Comparison of ENCODE assay signal across 8 cellular contexts in the genomic region with DNA sequence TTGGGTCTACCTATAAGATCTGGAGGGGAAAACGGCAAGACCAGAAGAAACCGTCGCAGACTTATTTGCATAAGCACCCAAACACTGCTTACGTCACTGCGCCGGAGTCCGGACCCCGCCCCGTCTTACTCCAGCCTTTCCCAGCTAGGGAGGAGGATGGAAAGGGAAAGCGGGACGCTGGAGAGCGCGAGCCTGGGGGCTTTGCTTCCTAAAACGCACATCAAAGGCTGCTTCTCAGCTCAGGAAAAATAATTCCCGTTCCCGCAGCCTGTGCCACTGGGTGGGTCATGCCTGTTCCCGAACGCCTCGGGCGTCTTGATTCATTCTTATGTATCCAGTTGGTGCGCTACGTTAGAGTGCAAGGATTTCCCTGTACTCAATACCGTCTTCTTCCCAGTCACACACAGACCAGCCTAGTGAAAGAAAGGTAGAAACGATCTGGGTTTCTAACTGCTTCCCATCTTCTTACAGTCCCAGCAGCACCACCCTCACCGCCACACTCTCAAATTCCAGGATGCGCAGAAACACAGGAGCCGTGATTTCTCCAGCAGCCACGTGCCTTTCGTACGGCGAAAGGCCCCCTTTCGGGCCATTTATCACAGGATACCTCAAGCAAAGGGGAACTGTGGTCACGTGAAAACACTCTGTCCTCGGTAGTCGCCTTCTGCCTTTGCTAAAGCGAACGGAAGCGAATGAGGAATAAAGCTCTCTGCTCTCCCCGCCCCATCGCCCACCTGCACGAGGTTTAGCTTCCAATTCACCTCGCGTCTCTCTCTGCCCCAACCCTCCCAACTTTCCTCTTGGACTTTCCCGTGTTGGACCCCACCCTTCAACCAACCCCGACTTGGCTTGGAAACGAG. TPM values are rescaled to one million over a fixed set of nuclear protein-coding genes. Genes with fewer than 3 reads are reported as not detected.
A peak's percentile ranks its signal among the peaks of the same experiment; 100 is the strongest.
DNase-seq lines count a peak whose midpoint lies in the region; ATAC-seq and TF ChIP-seq lines count a peak whose summit lies in the region.

No MANE protein-coding gene starts in this region.

- H3K4me3 Mint-ChIP-seq in activated naive CD8-positive, alpha-beta T cell treated with anti-CD3 and anti-CD28 coated beads, Interleukin-2, amount 50 U/mL, for 24 hours = peak overlapping the region; percentile 52
- peak overlapping the region; percentile 76 for H3K4me3 Mint-ChIP-seq in osteocyte (ENCODE audit: unreplicated experiment)

- no peak for TF ChIP-seq CTCF in cardiac muscle cell (IDR thresholded peaks at IDR 0.05; ENCODE audit: low read depth, low read length)
- TF ChIP-seq CTCF in osteocyte (IDR thresholded peaks at IDR 0.05) = no peak

- no peak overlapping the region for H3K27ac Mint-ChIP-seq in activated naive CD8-positive, alpha-beta T cell treated with anti-CD3 and anti-CD28 coated beads, Interleukin-2, amount 50 U/mL, for 24 hours
- no peak overlapping the region for H3K27ac Mint-ChIP-seq in osteocyte (ENCODE audit: unreplicated experiment)

- peaks cover 10% of the 10 kb centered on the region for H3K27me3 ChIP-seq in cardiac muscle cell

- ATAC-seq in activated naive CD8-positive, alpha-beta T cell treated with anti-CD3 and anti-CD28 coated beads, Interleukin-2, amount 50 U/mL, for 24 hours = no peak
- ATAC-seq in HG02610 (IDR thresholded peaks at IDR 0.05; ENCODE audit: unreplicated experiment) (no peak), HG02938 (IDR thresholded peaks at IDR 0.05; ENCODE audit: unreplicated experiment) (no peak)

- no peaks in the 10 kb centered on the region for H3K9me3 ChIP-seq in cardiac muscle cell (ENCODE audit: low read depth)

- no peak overlapping the region for H3K27ac ChIP-seq in cardiac muscle cell

- H3K4me1 ChIP-seq in cardiac muscle cell (ENCODE audit: low read depth) = no peaks in the 10 kb centered on the region

- peaks cover 7% of the 10 kb centered on the region for H3K4me1 Mint-ChIP-seq in activated naive CD8-positive, alpha-beta T cell treated with anti-CD3 and anti-CD28 coated beads, Interleukin-2, amount 50 U/mL, for 24 hours
- peaks cover 22% of the 10 kb centered on the region for H3K4me1 Mint-ChIP-seq in osteocyte (ENCODE audit: unreplicated experiment)

- peak overlapping the region; percentile 48 for H3K4me3 ChIP-seq in cardiac muscle cell

- no peaks in the 10 kb centered on the region for H3K36me3 Mint-ChIP-seq in activated naive CD8-positive, alpha-beta T cell treated with anti-CD3 and anti-CD28 coated beads, Interleukin-2, amount 50 U/mL, for 24 hours (ENCODE audit: low read depth)
- H3K36me3 Mint-ChIP-seq in osteocyte (ENCODE audit: unreplicated experiment) = no peaks in the 10 kb centered on the region

- no peaks in the 10 kb centered on the region for H3K36me3 ChIP-seq in cardiac muscle cell

- no peaks in the 10 kb centered on the region for H3K9me3 Mint-ChIP-seq in activated naive CD8-positive, alpha-beta T cell treated with anti-CD3 and anti-CD28 coated beads, Interleukin-2, amount 50 U/mL, for 24 hours
- H3K9me3 Mint-ChIP-seq in osteocyte (ENCODE audit: unreplicated experiment) = no peaks in the 10 kb centered on the region

- peaks cover 52% of the 10 kb centered on the region for H3K27me3 Mint-ChIP-seq in activated naive CD8-positive, alpha-beta T cell treated with anti-CD3 and anti-CD28 coated beads, Interleukin-2, amount 50 U/mL, for 24 hours
- H3K27me3 Mint-ChIP-seq in osteocyte (ENCODE audit: unreplicated experiment) = peaks cover 73% of the 10 kb centered on the region

- peak; percentile 53 for DNase-seq in activated CD8-positive, alpha-beta memory T cell treated with anti-CD3 and anti-CD28 coated beads for 24 hours
- DNase-seq in activated CD8-positive, alpha-beta memory T cell treated with anti-CD3 and anti-CD28 coated beads, Interleukin-2, amount 50 U/mL, for 4 hours = no peak
- DNase-seq in NCI-H2227 treated with DMSO at 0.1 percent for 48 hours (lab: John Stamatoyannopoulos, UW) (peak; percentile 87), cardiac muscle cell (ENCODE audit: low read depth in 1 of 2, low spot score in 1 of 2) (peak; percentile 72 to 81), osteocyte (ENCODE audit: extremely low spot score, unreplicated experiment) (no peak)
- no peak for DNase-seq in activated naive CD8-positive, alpha-beta T cell treated with anti-CD3 and anti-CD28 coated beads, Interleukin-2, amount 50 U/mL, for 24 hours

RNA-seq across cellular contexts. Expression of a gene that starts 1.0 kb away (rescaled TPM):
- total RNA-seq in cardiac muscle cell (0.49 and 1.0 TPM in 2 replicates), osteocyte (not detected in 2 replicates)
- polyA plus RNA-seq in cardiac muscle cell = 0.60 and 1.2 TPM in 2 replicates

Comparison
In these comparisons a context has a peak if more than half of its experiments do, and no peak if none do; other contexts are left out.
1. DNase-seq: peak in activated CD8-positive, alpha-beta memory T cell treated with anti-CD3 and anti-CD28 coated beads for 24 hours (single experiment), NCI-H2227 treated with DMSO at 0.1 percent for 48 hours (single experiment) and cardiac muscle cell (2 of 2); none in activated CD8-positive, alpha-beta memory T cell treated with anti-CD3 and anti-CD28 coated beads, Interleukin-2, amount 50 U/mL, for 4 hours (single experiment), activated naive CD8-positive, alpha-beta T cell treated with anti-CD3 and anti-CD28 coated beads, Interleukin-2, amount 50 U/mL, for 24 hours (single experiment) and osteocyte (single experiment).